ENCODE assay signal across 10 cellular contexts in the genomic region with DNA sequence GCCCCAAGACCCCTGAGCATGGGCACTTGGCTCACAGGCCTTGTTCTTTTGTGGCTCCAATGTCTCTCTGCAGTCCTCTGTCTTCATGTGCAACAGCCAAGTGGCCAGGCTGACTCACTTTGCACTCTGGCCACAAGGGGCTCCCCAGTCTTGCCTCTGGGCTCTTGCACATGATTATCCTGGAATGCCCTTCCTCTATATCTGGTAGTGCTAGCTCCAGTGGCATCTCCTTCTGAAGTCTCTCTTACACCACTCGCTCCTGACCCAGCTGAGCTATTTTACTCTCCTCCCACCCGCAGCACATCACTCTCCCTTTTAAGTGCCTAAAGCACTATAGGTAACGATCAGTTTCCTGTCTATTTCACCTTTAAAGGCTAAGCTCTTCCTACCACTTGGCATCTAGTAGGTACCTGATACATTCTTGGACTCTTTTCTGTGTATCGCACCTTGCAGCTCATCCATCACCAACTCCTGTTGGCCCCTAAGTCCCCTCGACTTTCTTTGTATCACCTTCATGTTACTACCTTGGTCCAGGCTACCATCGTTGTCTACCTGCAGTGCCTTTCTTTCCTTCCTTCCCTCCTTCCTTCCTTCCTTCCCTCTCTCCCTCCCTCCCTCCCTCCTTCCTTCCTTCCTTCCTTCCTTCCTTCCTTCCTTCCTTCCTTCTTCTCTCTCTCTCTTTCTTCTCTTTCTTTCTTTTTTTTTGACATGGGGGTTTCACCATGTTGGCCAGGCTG. TPM values are rescaled to one million over a fixed set of nuclear protein-coding genes. Genes with fewer than 3 reads are reported as not detected.
DNase-seq lines count a peak whose midpoint lies in the region; ATAC-seq, FAIRE-seq and TF ChIP-seq lines count a peak whose summit lies in the region.
"Had no signal": no experiment of that assay in that cellular context is flagged by ENCODE, and none has a peak within 500 bp of the region (broad histone marks: within the 10 kb centered on the region; RNA-seq: fewer than 3 reads in every experiment).

No MANE protein-coding gene starts in this region.

- no peak overlapping the region for H2AK5ac ChIP-seq in mesenchymal stem cell (ENCODE audit: low read length, severe bottlenecking)

- H3K4me3 ChIP-seq in astrocyte (ENCODE audit: insufficient read depth, low read depth, low read length): no peak overlapping the region
- H3K4me3 ChIP-seq in mesenchymal stem cell (ENCODE audit: insufficient read depth in 1 of 2, low read depth in 1 of 2, low read length in 2 of 2): peak overlapping the region in 1 of 2 experiments; percentile 60

- peak overlapping the region in 1 of 2 experiments; percentile 47 for H3K18ac ChIP-seq in mesenchymal stem cell (ENCODE audit: low read depth in 1 of 2, low read length in 2 of 2)

- H3K9ac ChIP-seq in astrocyte (ENCODE audit: low read length) (peak overlapping the region; percentile 63), mesenchymal stem cell (ENCODE audit: low read length) (peak overlapping the region; percentile 75)
- H3K9ac ChIP-seq: parathyroid adenoma had no signal

- peak overlapping the region; percentile 22 for H3K27ac Mint-ChIP-seq in astrocyte (ENCODE audit: unreplicated experiment)
- H3K27ac Mint-ChIP-seq: activated naive CD4-positive, alpha-beta T cell treated with anti-CD3 and anti-CD28 coated beads, Interleukin-2, amount 50 U/mL, for 24 hours had no signal

- peaks cover 8% of the 10 kb centered on the region for H3K27me3 Mint-ChIP-seq in astrocyte (ENCODE audit: low read depth, unreplicated experiment)

- no peak overlapping the region for H3K4me3 Mint-ChIP-seq in astrocyte (ENCODE audit: unreplicated experiment)
- H3K4me3 Mint-ChIP-seq: activated naive CD4-positive, alpha-beta T cell treated with anti-CD3 and anti-CD28 coated beads, Interleukin-2, amount 50 U/mL, for 24 hours had no signal

- peak overlapping the region in 1 of 2 experiments; percentile 21 for H3K4ac ChIP-seq in mesenchymal stem cell (ENCODE audit: low read depth in 1 of 2, low read length in 2 of 2)

- ATAC-seq in GM21360 (IDR thresholded peaks at IDR 0.05; ENCODE audit: unreplicated experiment): no peak

- H4K8ac ChIP-seq in mesenchymal stem cell (ENCODE audit: low read length): peak overlapping the region; percentile 24

- 84% methylated on average over 6 of the region's 6 CpGs for whole genome bisulfite sequencing in mesenchymal stem cell

- no peak overlapping the region for H3K14ac ChIP-seq in mesenchymal stem cell (ENCODE audit: low read length in 2 of 2)

- FAIRE-seq in astrocyte (lab: Jason Lieb, UNC): peak; percentile 88

- H3K9me3 ChIP-seq in astrocyte (ENCODE audit: insufficient read depth, low read depth, low read length) (no peaks in the 10 kb centered on the region), mesenchymal stem cell (ENCODE audit: control insufficient read depth, low read length) (no peaks in the 10 kb centered on the region)

- no peak overlapping the region for H2BK120ac ChIP-seq in mesenchymal stem cell (ENCODE audit: low read depth, low read length)

- H3K79me1 ChIP-seq in mesenchymal stem cell (replicated peaks; ENCODE audit: low read length, poor library complexity, severe bottlenecking): no peaks in the 10 kb centered on the region

- H3K36me3 ChIP-seq in astrocyte (ENCODE audit: insufficient read depth, low read length) (no peaks in the 10 kb centered on the region), mesenchymal stem cell (ENCODE audit: control insufficient read depth in 1 of 2, insufficient read depth in 2 of 2, low read depth in 1 of 2, low read length in 2 of 2) (no peaks in the 10 kb centered on the region)

- no peak overlapping the region for H3K23ac ChIP-seq in mesenchymal stem cell (ENCODE audit: low read length in 2 of 2)

- peak; percentile 47 for TF ChIP-seq CTCF in astrocyte (IDR thresholded peaks at IDR 0.05; ENCODE audit: insufficient read depth, low read depth, low read length)

- peaks cover 25% of the 10 kb centered on the region for H3K4me1 ChIP-seq in astrocyte (ENCODE audit: insufficient read depth, low read length)
- H3K4me1 ChIP-seq in mesenchymal stem cell (ENCODE audit: control insufficient read depth, insufficient read depth, low read depth, low read length): peaks cover 16% of the 10 kb centered on the region

- peak overlapping the region; percentile 79 for H3K4me2 ChIP-seq in astrocyte (ENCODE audit: low read length)
- H3K4me2 ChIP-seq in mesenchymal stem cell (ENCODE audit: low read length, poor library complexity, severe bottlenecking): no peak overlapping the region

- H3K9me3 Mint-ChIP-seq in astrocyte (ENCODE audit: unreplicated experiment): no peaks in the 10 kb centered on the region
- H3K9me3 Mint-ChIP-seq: activated naive CD4-positive, alpha-beta T cell treated with anti-CD3 and anti-CD28 coated beads, Interleukin-2, amount 50 U/mL, for 24 hours had no signal

- H2BK15ac ChIP-seq in mesenchymal stem cell (ENCODE audit: low read depth, poor library complexity, severe bottlenecking): no peak overlapping the region

- peak overlapping the region; percentile 28 to 58 for H2BK12ac ChIP-seq in mesenchymal stem cell (ENCODE audit: low read length in 2 of 2)

- no peaks in the 10 kb centered on the region for H3K36me3 Mint-ChIP-seq in astrocyte (ENCODE audit: low read depth, unreplicated experiment)
- H3K36me3 Mint-ChIP-seq: activated naive CD4-positive, alpha-beta T cell treated with anti-CD3 and anti-CD28 coated beads, Interleukin-2, amount 50 U/mL, for 24 hours had no signal

- no peaks in the 10 kb centered on the region for H3K4me1 Mint-ChIP-seq in astrocyte (ENCODE audit: low read depth, unreplicated experiment)

- no peak overlapping the region for H3K27ac ChIP-seq in astrocyte (ENCODE audit: low read depth, low read length)
- no peak overlapping the region for H3K27ac ChIP-seq in mesenchymal stem cell (ENCODE audit: low read length, poor library complexity, severe bottlenecking)
- H3K27ac ChIP-seq: parathyroid adenoma had no signal

- H4K20me1 ChIP-seq in astrocyte (ENCODE audit: insufficient read depth, low read length): peaks cover 3% of the 10 kb centered on the region

- H3K79me2 ChIP-seq in astrocyte (ENCODE audit: insufficient read depth, low read length): no peaks in the 10 kb centered on the region
- H3K79me2 ChIP-seq: parathyroid adenoma had no signal

- H2AFZ ChIP-seq in astrocyte (ENCODE audit: low read depth, low read length) (no peak overlapping the region), mesenchymal stem cell (ENCODE audit: low read depth, low read length) (no peak overlapping the region)
- H2AFZ ChIP-seq: parathyroid adenoma had no signal

- no peak overlapping the region for H4K91ac ChIP-seq in mesenchymal stem cell (ENCODE audit: low read length)

- H2BK5ac ChIP-seq in mesenchymal stem cell (ENCODE audit: low read depth, low read length, poor library complexity, severe bottlenecking): no peak overlapping the region

- peak; percentile 81 for DNase-seq in ELR (ENCODE audit: low read depth)
- DNase-seq in LHCN-M2 (ENCODE audit: low read depth): peak; percentile 62
- DNase-seq in astrocyte (ENCODE audit: low read depth): peak; percentile 66
- peak; percentile 88 for DNase-seq in mesenchymal stem cell
- no peak for DNase-seq in midbrain (lab: John Stamatoyannopoulos, UW)
- DNase-seq in SHP77 treated with DMSO at 0.1 percent for 48 hours (lab: John Stamatoyannopoulos, UW): no peak
- no peak for DNase-seq in NCI-H1417 treated with DMSO at 0.1 percent for 48 hours (lab: John Stamatoyannopoulos, UW)

- H3K27me3 ChIP-seq in astrocyte (ENCODE audit: insufficient read depth, low read length): peaks cover 5% of the 10 kb centered on the region
- H3K27me3 ChIP-seq in mesenchymal stem cell (ENCODE audit: control insufficient read depth in 1 of 2, insufficient read depth in 1 of 2, low read length in 2 of 2): peaks cover 27 to 39% of the 10 kb centered on the region in 2 experiments

RNA-seq across cellular contexts. Expression of a gene that starts 21.8 kb away (rescaled TPM):
- not detected in 2 replicates for total RNA-seq in LHCN-M2 (2014; rRNA removed)
- 0.06 TPM for polyA plus RNA-seq in LHCN-M2 (2012)
- total RNA-seq in astrocyte: not detected in 2 replicates
- 0.25 TPM for polyA plus RNA-seq in mesenchymal stem cell (2013, experiment 1 of 2)
- 0.19 TPM for polyA plus RNA-seq in mesenchymal stem cell (2013, experiment 2 of 2)

Comparison
In these comparisons a context has a peak if more than half of its experiments do, and no peak if none do; other contexts are left out.
1. DNase-seq: peak in ELR (single experiment), LHCN-M2 (single experiment), astrocyte (single experiment) and mesenchymal stem cell (single experiment); none in midbrain (single experiment), SHP77 treated with DMSO at 0.1 percent for 48 hours (single experiment) and NCI-H1417 treated with DMSO at 0.1 percent for 48 hours (single experiment).